Comparison of ENCODE assay signal across 13 cellular contexts in genomic region chr7:155252388-155252957, GRCh38. TPM values are rescaled to one million over a fixed set of nuclear protein-coding genes. Genes with fewer than 3 reads are reported as not detected.
DNase-seq lines count a peak whose midpoint lies in the region; ATAC-seq, FAIRE-seq and TF ChIP-seq lines count a peak whose summit lies in the region.
"Had no signal": no experiment of that assay in that cellular context is flagged by ENCODE, and none has a peak within 500 bp of the region (broad histone marks: within the 10 kb centered on the region; RNA-seq: fewer than 3 reads in every experiment).

No MANE protein-coding gene starts in this region.

- no peak overlapping the region for H3K4me2 ChIP-seq in Karpas-422 (ENCODE audit: low read depth, low read length, poor library complexity, severe bottlenecking)
- no peak overlapping the region for H3K4me2 ChIP-seq in HepG2 (ENCODE audit: low read depth, low read length)
- H3K4me2 ChIP-seq: hepatocyte had no signal

- no peaks in the 10 kb centered on the region for H3K9me3 Mint-ChIP-seq in activated T-helper 17 cell treated with anti-CD3 and anti-CD28 coated beads, Interleukin-2, amount 50 U/mL, for 72 hours
- H3K9me3 Mint-ChIP-seq: activated T-cell treated with anti-CD3 and anti-CD28 coated beads, Interleukin-2, amount 50 U/mL, for 4 hours had no signal

- TF ChIP-seq EP300 in HepG2 (IDR thresholded peaks at IDR 0.05; ENCODE audit: low read depth in 2 of 2, low read length in 2 of 2) (no peak), HepG2 (CRISPR knock-in tag; IDR thresholded peaks at IDR 0.05; ENCODE audit: borderline replicate concordance) (no peak)

- H3K27me3 Mint-ChIP-seq in activated T-helper 17 cell treated with anti-CD3 and anti-CD28 coated beads, Interleukin-2, amount 50 U/mL, for 72 hours: peaks cover 25% of the 10 kb centered on the region

- H3K27ac ChIP-seq in Karpas-422 (ENCODE audit: low read length): no peak overlapping the region
- H3K27ac ChIP-seq in HepG2 (ENCODE audit: extremely low read length, insufficient read depth, low read length): no peak overlapping the region
- H3K27ac ChIP-seq in subcutaneous abdominal adipose tissue (ENCODE audit: low read depth, low read length): peak overlapping the region; percentile 98
- H3K27ac ChIP-seq: hepatocyte, SK-N-MC had no signal

- H3K36me3 ChIP-seq in Karpas-422 (ENCODE audit: insufficient read depth, low read length) (no peaks in the 10 kb centered on the region), HepG2 (replicated peaks in 1 of 2; ENCODE audit: control insufficient read depth in 1 of 2, insufficient read depth in 2 of 2, low read length in 2 of 2) (no peaks in the 10 kb centered on the region), subcutaneous abdominal adipose tissue (ENCODE audit: control insufficient read depth in 5 of 5, insufficient read depth in 5 of 5, low read length in 5 of 5) (peaks cover 0 to 15% (median 12%) of the 10 kb centered on the region in 5 donors)

- TF ChIP-seq RAD21 in HepG2 (CRISPR knock-in tag; IDR thresholded peaks at IDR 0.05): no peak

- H3K79me2 ChIP-seq in Karpas-422 (ENCODE audit: low read length) (no peaks in the 10 kb centered on the region), HepG2 (ENCODE audit: insufficient read depth, low read length) (no peaks in the 10 kb centered on the region)
- H3K79me2 ChIP-seq: hepatocyte had no signal

- in situ Hi-C loops in HepG2 (cut with HindIII; ENCODE audit: extremely low pct_ligation_motif_present, low pct_unique_long_range_greater_than_20kb): no loop called here

- no peak overlapping the region for H3K27ac Mint-ChIP-seq in activated T-helper 17 cell treated with anti-CD3 and anti-CD28 coated beads, Interleukin-2, amount 50 U/mL, for 72 hours
- H3K27ac Mint-ChIP-seq: IgD-negative memory B cell had no signal

- no peaks in the 10 kb centered on the region for H3K27me3 ChIP-seq in Karpas-422 (ENCODE audit: low read length)
- peaks cover 3 to 54% of the 10 kb centered on the region in 2 experiments; a peak in 4 of 5 replicates for H3K27me3 ChIP-seq in HepG2 (ENCODE audit: control insufficient read depth in 1 of 2, insufficient read depth in 2 of 2, low read length in 2 of 2)
- no peaks in the 10 kb centered on the region for H3K27me3 ChIP-seq in subcutaneous abdominal adipose tissue (ENCODE audit: control insufficient read depth in 5 of 5, insufficient read depth in 4 of 5, low read length in 5 of 5)
- H3K27me3 ChIP-seq: hepatocyte had no signal

- H3K4me1 ChIP-seq in Karpas-422 (ENCODE audit: low read length) (no peaks in the 10 kb centered on the region), HepG2 (ENCODE audit: insufficient read depth, low read length) (no peaks in the 10 kb centered on the region), subcutaneous abdominal adipose tissue (ENCODE audit: control insufficient read depth in 5 of 5, insufficient read depth in 5 of 5, low read length in 5 of 5) (peaks cover 14 to 81% (median 64%) of the 10 kb centered on the region in 5 donors)

- H3K36me3 Mint-ChIP-seq in activated T-helper 17 cell treated with anti-CD3 and anti-CD28 coated beads, Interleukin-2, amount 50 U/mL, for 72 hours (ENCODE audit: low read depth): no peaks in the 10 kb centered on the region
- H3K36me3 Mint-ChIP-seq: IgD-negative memory B cell had no signal

- CTCF ChIA-PET in HepG2 (lab: Yijun Ruan, JAX; ENCODE audit: low intra/inter-chr PET ratio, low total read pairs): no interaction called here

- H2AFZ ChIP-seq in Karpas-422 (ENCODE audit: low read length) (no peak overlapping the region), HepG2 (ENCODE audit: low read length) (no peak overlapping the region)
- H2AFZ ChIP-seq: hepatocyte had no signal

- WGBS in HepG2 (ENCODE audit: low lambda C conversion rate): 25% methylated on average over 11 of the region's 12 CpGs

- no peak for TF ChIP-seq POLR2A in HepG2 (IDR thresholded peaks at IDR 0.05; ENCODE audit: insufficient read depth in 1 of 2, low read depth in 2 of 2, low read length in 2 of 2)

- H3K9me2 ChIP-seq in Karpas-422 (replicated peaks; ENCODE audit: insufficient read depth, low read length): no peaks in the 10 kb centered on the region

- H3K4me3 ChIP-seq in Karpas-422 (ENCODE audit: low read length): no peak overlapping the region
- H3K4me3 ChIP-seq in HepG2 (replicated peaks in 1 of 3; ENCODE audit: insufficient read depth in 1 of 3, low read depth in 2 of 3, low read length in 3 of 3): no peak overlapping the region
- H3K4me3 ChIP-seq in subcutaneous abdominal adipose tissue (ENCODE audit: low read depth in 1 of 5, low read length in 5 of 5): peak overlapping the region; percentile 45 to 80 (median 65)
- H3K4me3 ChIP-seq: hepatocyte, SK-N-MC had no signal

- H4K20me1 ChIP-seq in Karpas-422 (ENCODE audit: insufficient read depth, low read depth, low read length) (no peaks in the 10 kb centered on the region), HepG2 (ENCODE audit: insufficient read depth, low read length) (no peaks in the 10 kb centered on the region)

- H3K4me1 Mint-ChIP-seq in activated T-helper 17 cell treated with anti-CD3 and anti-CD28 coated beads, Interleukin-2, amount 50 U/mL, for 72 hours: peaks cover 10% of the 10 kb centered on the region

- no peak for TF ChIP-seq CTCF in HepG2 (CRISPR knock-in tag; IDR thresholded peaks at IDR 0.05)

- intact Hi-C loops in HepG2 (cut with micrococcal nuclease; ENCODE audit: unreplicated experiment): no loop called here

- ATAC-seq in HepG2 (no peak), GM19035 (IDR thresholded peaks at IDR 0.05; ENCODE audit: unreplicated experiment) (no peak)
- no peak for ATAC-seq in activated T-helper 17 cell treated with anti-CD3 and anti-CD28 coated beads, Interleukin-2, amount 50 U/mL, for 72 hours (replicated peaks)
- ATAC-seq: activated T-cell treated with anti-CD3 and anti-CD28 coated beads, Interleukin-2, amount 50 U/mL, for 4 hours had no signal

- FAIRE-seq in HepG2 (lab: Jason Lieb, UNC): no peak

- BruUV-seq in HepG2 (replicated peaks; lab: Mats Ljungman, UMichigan): no TSS peak

- peak; percentile 44 for DNase-seq in Karpas-422
- DNase-seq in astrocyte of the hippocampus (ENCODE audit: low read depth, low spot score): peak; percentile 23
- no peak for DNase-seq in HepG2 (ENCODE audit: low spot score)
- no peak for DNase-seq in stimulated activated CD4-positive, alpha-beta T cell treated with anti-CD3 and anti-CD28 coated beads, Interleukin-4, amount 100 ng/mL, for 1 hour
- DNase-seq: activated T-cell treated with anti-CD3 and anti-CD28 coated beads, Interleukin-2, amount 50 U/mL, for 4 hours; NCI-H1436 treated with DMSO at 0.1 percent for 48 hours; NCI-H510A had no signal

- H3K9me3 ChIP-seq in Karpas-422 (ENCODE audit: low read length) (no peaks in the 10 kb centered on the region), HepG2 (ENCODE audit: low read length) (no peaks in the 10 kb centered on the region), subcutaneous abdominal adipose tissue (ENCODE audit: control insufficient read depth in 5 of 5, low read length in 5 of 5) (peaks cover 0 to 2% (median 0%) of the 10 kb centered on the region in 5 donors)

- no peak overlapping the region for H3K9ac ChIP-seq in Karpas-422 (ENCODE audit: low read length)
- H3K9ac ChIP-seq in HepG2 (ENCODE audit: insufficient read depth, low read depth, low read length): no peak overlapping the region
- peak overlapping the region; percentile 56 to 89 (median 68) for H3K9ac ChIP-seq in subcutaneous abdominal adipose tissue (ENCODE audit: low read length in 5 of 5)

- POLR2A ChIA-PET in HepG2 (lab: Yijun Ruan, JAX): no interaction called here

- no peak overlapping the region for H3K4me3 Mint-ChIP-seq in activated T-helper 17 cell treated with anti-CD3 and anti-CD28 coated beads, Interleukin-2, amount 50 U/mL, for 72 hours
- H3K4me3 Mint-ChIP-seq: activated T-cell treated with anti-CD3 and anti-CD28 coated beads, Interleukin-2, amount 50 U/mL, for 4 hours; IgD-negative memory B cell had no signal

TF ChIP-seq in HepG2, 621 proteins besides CTCF, POLR2A, EP300 and RAD21 (continues in another document):
- TF ChIP-seq PHF5A (CRISPR knock-in tag; IDR thresholded peaks at IDR 0.05; ENCODE audit: low read depth, unreplicated experiment): no peak
- TF ChIP-seq HOXA5 (CRISPR knock-in tag; IDR thresholded peaks at IDR 0.05): no peak
- TF ChIP-seq MEIS2 (CRISPR knock-in tag; IDR thresholded peaks at IDR 0.05): no peak
- TF ChIP-seq HDAC6 (IDR thresholded peaks at IDR 0.05; ENCODE audit: low read depth, low read length): no peak
- TF ChIP-seq, protein P1, sequence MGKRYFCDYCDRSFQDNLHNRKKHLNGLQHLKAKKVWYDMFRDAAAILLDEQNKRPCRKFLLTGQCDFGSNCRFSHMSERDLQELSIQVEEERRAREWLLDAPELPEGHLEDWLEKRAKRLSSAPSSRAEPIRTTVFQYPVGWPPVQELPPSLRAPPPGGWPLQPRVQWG (CRISPR knock-in tag; IDR thresholded peaks at IDR 0.05; ENCODE audit: borderline replicate concordance, low read depth): no peak

RNA-seq across cellular contexts. Expression of gene INSIG1, which starts 45.2 kb away (rescaled TPM):
- 201 and 249 TPM in 2 replicates for total RNA-seq in Karpas-422 (2014; rRNA removed; shearing (Covaris generic); ENCODE audit: low replicate concordance)
- 0.11 and 0.20 TPM in 2 replicates for total RNA-seq in HepG2 (2016; rRNA removed; fragmentation: Illumina TruSeq; extraction: Trizol)
- total RNA-seq in HepG2 (2016; cell fraction: cytosol; rRNA removed; fragmentation: Illumina TruSeq; extraction: Trizol; ENCODE audit: low read depth): 0.26 TPM in 1 of 2 replicates, not detected in the other
- total RNA-seq in HepG2 (2016; cell fraction: insoluble cytoplasmic fraction; rRNA removed; fragmentation: Illumina TruSeq; extraction: Trizol): 0.09 and 0.13 TPM in 2 replicates
- total RNA-seq in HepG2 (2016; cell fraction: membrane; rRNA removed; fragmentation: Illumina TruSeq; extraction: Trizol): 0.09 and 0.48 TPM in 2 replicates
- total RNA-seq in HepG2 (2016; cell fraction: nucleus; rRNA removed; fragmentation: Illumina TruSeq; extraction: Trizol): not detected in 2 replicates
- polyA plus RNA-seq in HepG2 (2011; rRNA removed): 0.07 and 0.16 TPM in 2 replicates
- 0.10 and 0.17 TPM in 2 replicates for polyA plus RNA-seq in HepG2 (2011; cell fraction: cytosol; rRNA removed)
- 0.10 and 0.23 TPM in 2 replicates for polyA plus RNA-seq in HepG2 (2011; cell fraction: nucleus; rRNA removed)
- 0.08 and 0.17 TPM in 2 replicates for polyA plus RNA-seq in HepG2 (2012)
- polyA plus RNA-seq in HepG2 (2016; cell fraction: cytosol; fragmentation: Illumina TruSeq; extraction: Trizol; ENCODE audit: low read depth): 0.03 TPM in 1 of 2 replicates, not detected in the other
- polyA plus RNA-seq in HepG2 (2016; cell fraction: insoluble cytoplasmic fraction; fragmentation: Illumina TruSeq; extraction: Trizol; ENCODE audit: low read depth): 0.10 TPM in 1 of 2 replicates, not detected in the other
- 0.13 TPM in 1 of 2 replicates, not detected in the other for polyA plus RNA-seq in HepG2 (2016; cell fraction: membrane; fragmentation: Illumina TruSeq; extraction: Trizol; ENCODE audit: low read depth)
- 0.25 TPM in 1 of 2 replicates, not detected in the other for polyA plus RNA-seq in HepG2 (2016; cell fraction: nucleus; fragmentation: Illumina TruSeq; extraction: Trizol; ENCODE audit: insufficient read depth, low read depth)
- polyA minus RNA-seq in HepG2 (2011; rRNA and poly(A)+ RNA removed; ENCODE audit: low replicate concordance): 0.60 and 64.4 TPM in 2 replicates
- polyA minus RNA-seq in HepG2 (2011; cell fraction: cytosol; rRNA and poly(A)+ RNA removed): 0.30 and 0.35 TPM in 2 replicates
- 0.25 and 0.52 TPM in 2 replicates for polyA minus RNA-seq in HepG2 (2011; cell fraction: nucleus; rRNA and poly(A)+ RNA removed)
- total RNA-seq in activated T-helper 17 cell treated with anti-CD3 and anti-CD28 coated beads, Interleukin-2, amount 50 U/mL, for 72 hours: 100 to 1,000 TPM; 140 to 216 TPM

Comparison
In these comparisons a context has a peak if more than half of its experiments do, and no peak if none do; other contexts are left out.
1. DNase-seq: peak in Karpas-422 (single experiment) and astrocyte of the hippocampus (single experiment); none in HepG2 (single experiment) and stimulated activated CD4-positive, alpha-beta T cell treated with anti-CD3 and anti-CD28 coated beads, Interleukin-4, amount 100 ng/mL, for 1 hour (single experiment).
2. H3K4me3 ChIP-seq: peak in subcutaneous abdominal adipose tissue (5 of 5); none in Karpas-422 (single experiment) and HepG2 (0 of 3).
3. H3K9ac ChIP-seq: peak in subcutaneous abdominal adipose tissue (5 of 5); none in Karpas-422 (single experiment) and HepG2 (single experiment).
4. RNA of gene INSIG1, which starts 45.2 kb away (total RNA-seq): 201 to 249 TPM in Karpas-422 and 140 to 216 TPM in activated T-helper 17 cell treated with anti-CD3 and anti-CD28 coated beads, Interleukin-2, amount 50 U/mL, for 72 hours; 0.09 to 0.48 TPM in HepG2; every median in the first group is over 10 times any median in the second.